1 cellular context compared by ENCODE assay signal in the genomic region with DNA sequence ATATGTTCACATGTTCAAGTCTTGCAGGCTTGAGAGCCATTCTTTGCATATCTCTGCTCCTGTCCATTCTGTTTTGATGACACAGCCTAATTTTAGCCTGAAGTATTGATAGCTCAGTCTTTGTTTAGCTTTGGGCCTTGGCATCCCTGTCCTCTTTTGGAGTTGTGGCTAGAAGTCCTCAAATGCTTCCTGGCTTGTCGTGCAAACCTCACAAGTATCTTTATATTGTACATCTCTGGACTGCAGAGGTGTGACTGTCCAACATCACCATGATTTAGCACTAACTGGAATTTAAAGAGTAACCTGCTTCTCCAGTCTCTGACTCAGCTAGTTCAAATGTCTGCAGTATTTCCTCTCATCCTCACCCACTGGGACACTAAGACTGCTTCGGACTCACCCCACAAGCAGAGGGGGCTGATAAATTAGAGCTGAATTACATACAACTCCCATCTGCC.
TF ChIP-seq lines count a peak whose summit lies in the region.

No MANE protein-coding gene starts in this region.

TF ChIP-seq in A549, 52 proteins besides CTCF, POLR2A, EP300 and RAD21:
- peak; percentile 25; the same call in 1 of the 2 replicates for TF ChIP-seq GATA3 (IDR thresholded peaks at IDR 0.05; ENCODE audit: borderline replicate concordance)
- peak; percentile 44; the same call in 1 of the 2 replicates for TF ChIP-seq HOXB13 (CRISPR knock-in tag; IDR thresholded peaks at IDR 0.05; ENCODE audit: low read depth)
- TF ChIP-seq, protein P1, sequence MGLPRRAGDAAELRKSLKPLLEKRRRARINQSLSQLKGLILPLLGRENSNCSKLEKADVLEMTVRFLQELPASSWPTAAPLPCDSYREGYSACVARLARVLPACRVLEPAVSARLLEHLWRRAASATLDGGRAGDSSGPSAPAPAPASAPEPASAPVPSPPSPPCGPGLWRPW (IDR thresholded peaks at IDR 0.05), result no peak
- TF ChIP-seq, protein P2, sequence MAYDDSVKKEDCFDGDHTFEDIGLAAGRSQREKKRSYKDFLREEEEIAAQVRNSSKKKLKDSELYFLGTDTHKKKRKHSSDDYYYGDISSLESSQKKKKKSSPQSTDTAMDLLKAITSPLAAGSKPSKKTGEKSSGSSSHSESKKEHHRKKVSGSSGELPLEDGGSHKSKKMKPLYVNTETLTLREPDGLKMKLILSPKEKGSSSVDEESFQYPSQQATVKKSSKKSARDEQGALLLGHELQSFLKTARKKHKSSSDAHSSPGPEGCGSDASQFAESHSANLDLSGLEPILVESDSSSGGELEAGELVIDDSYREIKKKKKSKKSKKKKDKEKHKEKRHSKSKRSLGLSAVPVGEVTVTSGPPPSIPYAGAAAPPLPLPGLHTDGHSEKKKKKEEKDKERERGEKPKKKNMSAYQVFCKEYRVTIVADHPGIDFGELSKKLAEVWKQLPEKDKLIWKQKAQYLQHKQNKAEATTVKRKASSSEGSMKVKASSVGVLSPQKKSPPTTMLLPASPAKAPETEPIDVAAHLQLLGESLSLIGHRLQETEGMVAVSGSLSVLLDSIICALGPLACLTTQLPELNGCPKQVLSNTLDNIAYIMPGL (CRISPR knock-in tag; IDR thresholded peaks at IDR 0.05; ENCODE audit: borderline replicate concordance), result no peak
- peak; percentile 96 for TF ChIP-seq MAFK (IDR thresholded peaks at IDR 0.05; ENCODE audit: partially characterized antibody)
- TF ChIP-seq, protein P3, sequence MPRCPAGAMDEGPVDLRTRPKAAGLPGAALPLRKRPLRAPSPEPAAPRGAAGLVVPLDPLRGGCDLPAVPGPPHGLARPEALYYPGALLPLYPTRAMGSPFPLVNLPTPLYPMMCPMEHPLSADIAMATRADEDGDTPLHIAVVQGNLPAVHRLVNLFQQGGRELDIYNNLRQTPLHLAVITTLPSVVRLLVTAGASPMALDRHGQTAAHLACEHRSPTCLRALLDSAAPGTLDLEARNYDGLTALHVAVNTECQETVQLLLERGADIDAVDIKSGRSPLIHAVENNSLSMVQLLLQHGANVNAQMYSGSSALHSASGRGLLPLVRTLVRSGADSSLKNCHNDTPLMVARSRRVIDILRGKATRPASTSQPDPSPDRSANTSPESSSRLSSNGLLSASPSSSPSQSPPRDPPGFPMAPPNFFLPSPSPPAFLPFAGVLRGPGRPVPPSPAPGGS (IDR thresholded peaks at IDR 0.05), result no peak
- TF ChIP-seq SMC3 (IDR thresholded peaks at IDR 0.05), result no peak
- TF ChIP-seq ZFP36 (IDR thresholded peaks at IDR 0.05; ENCODE audit: borderline replicate concordance, partially characterized antibody), result no peak
- no peak for TF ChIP-seq TFCP2L1 (CRISPR knock-in tag; IDR thresholded peaks at IDR 0.05)
- TF ChIP-seq ZSCAN20 (CRISPR knock-in tag; IDR thresholded peaks at IDR 0.05), result no peak
- TF ChIP-seq NFE2L2 (conservative IDR thresholded peaks at IDR 0.05; ENCODE audit: low read length), result peak; percentile 74
- TF ChIP-seq, protein P4, sequence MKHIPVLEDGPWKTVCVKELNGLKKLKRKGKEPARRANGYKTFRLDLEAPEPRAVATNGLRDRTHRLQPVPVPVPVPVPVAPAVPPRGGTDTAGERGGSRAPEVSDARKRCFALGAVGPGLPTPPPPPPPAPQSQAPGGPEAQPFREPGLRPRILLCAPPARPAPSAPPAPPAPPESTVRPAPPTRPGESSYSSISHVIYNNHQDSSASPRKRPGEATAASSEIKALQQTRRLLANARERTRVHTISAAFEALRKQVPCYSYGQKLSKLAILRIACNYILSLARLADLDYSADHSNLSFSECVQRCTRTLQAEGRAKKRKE (CRISPR knock-in tag; IDR thresholded peaks at IDR 0.05; ENCODE audit: low read depth), result peak; percentile 18; the same call in 1 of the 2 replicates
- no peak for TF ChIP-seq ZC3H11A (IDR thresholded peaks at IDR 0.05)
- TF ChIP-seq PHF8 (IDR thresholded peaks at IDR 0.05; ENCODE audit: borderline replicate concordance, low read depth), result no peak
- 0 out of 2 replicates have a peak, but pooled peaks have one; percentile 30 for TF ChIP-seq HOXA7 (CRISPR knock-in tag; IDR thresholded peaks at IDR 0.05)
- TF ChIP-seq, protein P5, sequence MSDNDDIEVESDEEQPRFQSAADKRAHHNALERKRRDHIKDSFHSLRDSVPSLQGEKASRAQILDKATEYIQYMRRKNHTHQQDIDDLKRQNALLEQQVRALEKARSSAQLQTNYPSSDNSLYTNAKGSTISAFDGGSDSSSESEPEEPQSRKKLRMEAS (IDR thresholded peaks at IDR 0.05), result peak; percentile 38; the same call in 1 of the 2 replicates
- TF ChIP-seq HOXB5 (CRISPR knock-in tag; IDR thresholded peaks at IDR 0.05), result no peak
TF ChIP-seq in A549: peak in this region for 7.
